Comparison of ENCODE assay signal across 14 cellular contexts in the genomic region with DNA sequence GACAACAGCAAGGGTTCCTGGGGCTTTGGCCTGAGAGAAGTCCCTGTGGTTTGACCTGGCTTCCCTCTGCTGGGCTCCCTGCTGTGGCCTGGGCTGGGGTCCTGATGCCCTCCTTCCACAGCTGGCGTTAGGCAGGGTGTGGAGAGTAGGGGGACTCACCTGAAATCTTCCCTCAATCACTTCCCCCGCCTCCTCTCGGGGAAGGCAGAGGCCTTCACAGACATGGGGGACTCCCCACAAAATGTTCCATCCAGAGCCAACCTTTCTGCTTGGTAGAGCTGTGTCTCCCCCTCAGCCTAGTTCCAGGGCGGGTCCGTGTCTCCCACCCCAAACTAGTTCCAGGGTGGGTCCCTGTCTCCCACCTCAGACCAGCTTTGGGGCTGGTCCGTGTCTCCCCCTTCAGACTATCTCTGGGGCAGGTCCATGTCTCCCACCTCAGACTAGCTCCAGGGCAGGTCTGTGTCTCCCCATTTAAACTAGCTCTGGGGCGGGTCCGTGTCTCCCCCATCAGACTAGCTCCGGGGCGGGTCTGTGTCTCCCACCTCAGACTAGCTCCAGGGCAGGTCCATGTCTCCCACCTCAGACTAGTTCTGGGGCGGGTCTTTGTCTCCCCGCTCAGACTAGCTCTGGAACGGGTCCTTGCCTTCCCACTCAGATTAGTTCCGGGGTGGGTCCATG. TPM values are rescaled to one million over a fixed set of nuclear protein-coding genes. Genes with fewer than 3 reads are reported as not detected.
A peak's percentile ranks its signal among the peaks of the same experiment; 100 is the strongest.
DNase-seq lines count a peak whose midpoint lies in the region; ATAC-seq, FAIRE-seq and TF ChIP-seq lines count a peak whose summit lies in the region.
"Had no signal": no experiment of that assay in that cellular context is flagged by ENCODE, and none has a peak within 500 bp of the region (broad histone marks: within the 10 kb centered on the region; RNA-seq: fewer than 3 reads in every experiment).

No MANE protein-coding gene starts in this region.

- RAD21 ChIA-PET in GM12878 (lab: Charles Lee; ENCODE audit: unreplicated experiment), result interaction anchor here (0.9 to 3.5 kb wide), 9 partner anchors 11 to 123 kb away, joined by 3 to 14 read pairs (median 5); partner anchors contain the start of gene LAMTOR4

- peaks cover 37% of the 10 kb centered on the region for H3K4me1 ChIP-seq in GM12878 (ENCODE audit: control insufficient read depth, insufficient read depth, low read length)
- H3K4me1 ChIP-seq in mesendoderm (ENCODE audit: control insufficient read depth, low read depth, low read length), result no peaks in the 10 kb centered on the region

- H3K4me3 ChIP-seq in GM08714 (ENCODE audit: low read length) (peak overlapping the region; percentile 58; the same call in 1 of the 2 replicates), GM12878 (peak overlapping the region; percentile 63), mesendoderm (ENCODE audit: low read length) (no peak overlapping the region)

- no peaks in the 10 kb centered on the region for H4K20me1 ChIP-seq in GM12878 (ENCODE audit: control insufficient read depth, insufficient read depth)

- TSS peak; percentile 69 for BruUV-seq in GM12878 (replicated peaks; lab: Mats Ljungman, UMichigan)

- no peak for TF ChIP-seq POLR2A in GM12878 (IDR thresholded peaks at IDR 0.05; ENCODE audit: low read depth, low read length)

- peaks cover 5 to 7% of the 10 kb centered on the region in 2 experiments; a peak in 3 of 4 replicates for H3K36me3 ChIP-seq in GM12878 (ENCODE audit: control insufficient read depth in 2 of 2, insufficient read depth in 2 of 2, low read length in 1 of 2)
- no peaks in the 10 kb centered on the region for H3K36me3 ChIP-seq in mesendoderm (ENCODE audit: control insufficient read depth, insufficient read depth, low read length)

- no peak overlapping the region for H4K5ac ChIP-seq in mesendoderm (ENCODE audit: low read length)

- no peaks in the 10 kb centered on the region for H3K9me3 Mint-ChIP-seq in T-cell
- H3K9me3 Mint-ChIP-seq: CD14-positive monocyte had no signal

- no peaks in the 10 kb centered on the region for H3K27me3 ChIP-seq in GM12878 (replicated peaks in 1 of 2; ENCODE audit: control insufficient read depth in 2 of 2, insufficient read depth in 2 of 2, low read length in 1 of 2)
- no peaks in the 10 kb centered on the region for H3K27me3 ChIP-seq in mesendoderm (ENCODE audit: insufficient read depth, low read length, poor library complexity)

- H3K4me2 ChIP-seq in GM12878 (ENCODE audit: control insufficient read depth, insufficient read depth) (peak overlapping the region; percentile 88), mesendoderm (ENCODE audit: low read length) (no peak overlapping the region)

- no peak overlapping the region for H3K4ac ChIP-seq in mesendoderm (ENCODE audit: low read depth, low read length)

- ATAC-seq in T-cell (replicated peaks in 1 of 4) (no peak), GM12878 (no peak)
- ATAC-seq: sciatic nerve had no signal

- peak overlapping the region; percentile 87 for H3K9ac ChIP-seq in GM12878 (ENCODE audit: control insufficient read depth, insufficient read depth, low read length)
- no peak overlapping the region for H3K9ac ChIP-seq in mesendoderm (ENCODE audit: low read length)

- no peak overlapping the region for H2AK5ac ChIP-seq in mesendoderm (ENCODE audit: low read length)

- H3K79me1 ChIP-seq in mesendoderm (ENCODE audit: low read length), result no peaks in the 10 kb centered on the region

- FAIRE-seq in GM12878 (lab: Jason Lieb, UNC), result no peak
- FAIRE-seq in D721Med (lab: Jason Lieb, UNC), result no peak

- POLR2A ChIA-PET in T-cell (lab: Charles Lee), result interaction anchor here in 1 of 2 donors (0.8 kb wide), 1 partner anchor 384 kb away, joined by 3 read pairs; no protein-coding TSS in a partner anchor
- POLR2A ChIA-PET in GM12878 (lab: Charles Lee), result interaction anchor here (0.7 to 4.6 kb wide), 10 partner anchors 11 to 364 kb away, joined by 3 to 25 read pairs (median 4); partner anchors contain the start of genes FBXO24 and LRCH4

- in situ Hi-C loops in GM12878 (cut with MboI), result no loop called here

- H3K4me1 Mint-ChIP-seq in T-cell, result peaks cover 68 to 77% (median 75%) of the 10 kb centered on the region in 3 donors

- peaks cover 27% of the 10 kb centered on the region for H3K36me3 Mint-ChIP-seq in T-cell

- no peak overlapping the region for H3K23ac ChIP-seq in mesendoderm (ENCODE audit: low read length)

- SMC1A ChIA-PET in GM12878 (lab: Charles Lee; ENCODE audit: uncharacterized antibody, unreplicated experiment), result interaction anchor here (0.7 to 2.3 kb wide), 9 partner anchors 11 to 186 kb away, joined by 3 to 10 read pairs (median 4); partner anchors contain the start of genes GAL3ST4 and LAMTOR4

- no peak overlapping the region for H3K18ac ChIP-seq in mesendoderm (ENCODE audit: low read length)

- H3K27me3 Mint-ChIP-seq in T-cell, result no peaks in the 10 kb centered on the region

- WGBS in GM12878 (ENCODE audit: insufficient coverage, insufficient replicate concordance, low lambda C conversion rate, missing lambda C conversion rate), result 57% methylated on average over 14 of the region's 14 CpGs
- WGBS in mesendoderm (ENCODE audit: extremely low coverage, insufficient coverage, low lambda C conversion rate), result no CpG with 5 or more reads among the region's 14 CpGs

- DNase-seq in T-cell (peak in 10 of 34 experiments; percentile 18 to 52 (median 28)), GM12878 (ENCODE audit: low read depth, low spot score) (no peak), mesendoderm (no peak), D721Med (ENCODE audit: insufficient read length, low spot score) (no peak), kidney glomerular epithelial cell (lab: John Stamatoyannopoulos, UW) (no peak), NCI-H524 (lab: John Stamatoyannopoulos, UW) (no peak)
- DNase-seq in stimulated activated CD4-positive, alpha-beta T cell treated with anti-CD3 and anti-CD28 coated beads, Interleukin-2, amount 100 ng/mL, for 4 hours (ENCODE audit: low read depth), result peak; percentile 25
- DNase-seq: hippocampal formation, midbrain, NCI-H1417 treated with DMSO at 0.1 percent for 48 hours, T1000 had no signal

- no peaks in the 10 kb centered on the region for H3K9me3 ChIP-seq in GM12878 (replicated peaks; ENCODE audit: control insufficient read depth, insufficient read depth, low read length)

- no peak overlapping the region for H2AFZ ChIP-seq in GM12878 (ENCODE audit: control insufficient read depth, low read depth, low read length)

- no peak overlapping the region for H2BK120ac ChIP-seq in mesendoderm (ENCODE audit: low read depth, low read length)

- TF ChIP-seq RAD21 in GM12878 (IDR thresholded peaks at IDR 0.05; ENCODE audit: insufficient read depth, low read depth, low read length), result no peak

- H2BK5ac ChIP-seq in mesendoderm (ENCODE audit: low read length), result no peak overlapping the region

- TF ChIP-seq EP300 in GM12878 (IDR thresholded peaks at IDR 0.05; ENCODE audit: borderline replicate concordance in 1 of 2, control insufficient read depth in 1 of 2, low read depth in 2 of 2, low read length in 2 of 2), result no peak

- TF ChIP-seq CTCF in GM12878 (IDR thresholded peaks at IDR 0.05 in 2 of 3, conservative IDR thresholded peaks at IDR 0.05 in 1 of 3; ENCODE audit: control insufficient read depth in 2 of 3, extremely low read depth in 1 of 3, insufficient read depth in 1 of 3, low read depth in 3 of 3, low read length in 3 of 3), result no peak
- no peak for TF ChIP-seq CTCF in D721Med (IDR thresholded peaks at IDR 0.05; ENCODE audit: insufficient read depth, missing control alignments)

- peak overlapping the region; percentile 99 for H3K27ac ChIP-seq in GM12878 (ENCODE audit: control insufficient read depth, insufficient read depth)
- H3K27ac ChIP-seq in mesendoderm (ENCODE audit: low read depth, low read length), result no peak overlapping the region

- CTCF ChIA-PET in T-cell (lab: Charles Lee), result interaction anchor here (0.6 kb wide), 2 partner anchors 11 to 65 kb away, joined by 3 read pairs; no protein-coding TSS in a partner anchor
- CTCF ChIA-PET in GM12878 (lab: Yijun Ruan, JAX), result interaction anchor here (0.7 to 8.2 kb wide), 9 partner anchors 8 to 186 kb away, joined by 3 to 107 read pairs (median 3); partner anchors contain the start of gene GAL3ST4

- intact Hi-C loops in GM12878 (cut with micrococcal nuclease; ENCODE audit: unreplicated experiment), result no loop called here

- no peak overlapping the region for H3K56ac ChIP-seq in mesendoderm (ENCODE audit: low read length)

- H3K79me2 ChIP-seq in GM12878 (ENCODE audit: control insufficient read depth, insufficient read depth, low read length) (peaks cover 54% of the 10 kb centered on the region), mesendoderm (ENCODE audit: control insufficient read depth, insufficient read depth, low read length) (no peaks in the 10 kb centered on the region)

- H4K8ac ChIP-seq in mesendoderm (ENCODE audit: low read depth, low read length), result no peak overlapping the region

- peak overlapping the region; percentile 98 to 99 for H3K27ac Mint-ChIP-seq in T-cell

- H2BK15ac ChIP-seq in mesendoderm (replicated peaks; ENCODE audit: low read depth), result no peak overlapping the region

- peak overlapping the region; percentile 87 to 93 (median 92) for H3K4me3 Mint-ChIP-seq in T-cell

RNA-seq across cellular contexts. Expression of gene PVRIG, which starts 2.2 kb away (rescaled TPM):
- total RNA-seq in T-cell (10 to 100 TPM; 45.0 to 96.8 (median 78.0) TPM), GM12878 (2014; rRNA removed) (25.6 and 29.8 TPM in 2 replicates), GM12878 (2014; rRNA removed; fragmentation: Illumina TruSeq; extraction: Trizol) (5.2 and 7.7 TPM in 2 replicates), GM12878 (2021) (27.4 and 27.7 TPM in 2 replicates)
- 20.3 and 21.7 TPM in 2 replicates for total RNA-seq in GM12878 (2013; cell fraction: nucleolus; rRNA removed)
- 3.7 TPM for polyA plus RNA-seq in GM12878 (2011; ENCODE audit: low read depth)
- polyA plus RNA-seq in GM12878 (2011; rRNA removed) (3.1 and 8.4 TPM in 2 replicates), GM12878 (2014; fragmentation: Illumina TruSeq; extraction: Trizol) (0.38 and 3.9 TPM in 2 replicates), GM12878 (2014; fragmentation: Nextera tagmentation; extraction: Ambion mirVana) (1 to 10 TPM; 1.3 to 3.6 TPM), GM12878 (2014; rRNA removed) (39.4 and 41.4 TPM in 2 replicates), GM12878 (2016; fragmentation: Nextera tagmentation; extraction: Ambion mirVana) (10 to 100 TPM; 43.9 to 44.0 TPM)
- 14.7 and 23.1 TPM in 2 replicates for polyA plus RNA-seq in GM12878 (2011; cell fraction: cytosol; rRNA removed)
- polyA plus RNA-seq in GM12878 (2011; cell fraction: nucleus; rRNA removed), result 21.8 and 23.1 TPM in 2 replicates
- 13.9 and 14.6 TPM in 2 replicates for polyA plus RNA-seq in GM12878 (2012)
- polyA minus RNA-seq in GM12878 (2011; rRNA and poly(A)+ RNA removed), result 1.7 and 6.8 TPM in 2 replicates
- polyA minus RNA-seq in GM12878 (2011; cell fraction: cytosol; rRNA and poly(A)+ RNA removed), result 5.3 and 7.0 TPM in 2 replicates
- 10.0 and 16.9 TPM in 2 replicates for polyA minus RNA-seq in GM12878 (2011; cell fraction: nucleus; rRNA and poly(A)+ RNA removed)
- polyA plus RNA-seq in mesendoderm (2013, experiment 1 of 2), result not detected
- polyA plus RNA-seq in mesendoderm (2013, experiment 2 of 2), result not detected

RNA-seq across cellular contexts. Expression of gene STAG3, which starts 44.2 kb away (rescaled TPM):
- total RNA-seq in T-cell (1 to 10 TPM; 4.8 to 8.7 (median 7.3) TPM), GM12878 (2014; rRNA removed) (101 and 122 TPM in 2 replicates), GM12878 (2014; rRNA removed; fragmentation: Illumina TruSeq; extraction: Trizol) (123 and 133 TPM in 2 replicates), GM12878 (2021) (78.7 and 81.7 TPM in 2 replicates)
- total RNA-seq in GM12878 (2013; cell fraction: nucleolus; rRNA removed), result 33.8 and 37.8 TPM in 2 replicates
- polyA plus RNA-seq in GM12878 (2011; ENCODE audit: low read depth), result 221 TPM
- polyA plus RNA-seq in GM12878 (2011; rRNA removed) (73.0 and 90.4 TPM in 2 replicates), GM12878 (2014; fragmentation: Illumina TruSeq; extraction: Trizol) (178 and 192 TPM in 2 replicates), GM12878 (2014; fragmentation: Nextera tagmentation; extraction: Ambion mirVana) (100 to 1,000 TPM; 281 to 306 TPM), GM12878 (2014; rRNA removed) (112 and 153 TPM in 2 replicates), GM12878 (2016; fragmentation: Nextera tagmentation; extraction: Ambion mirVana) (100 to 1,000 TPM; 112 to 116 TPM)
- polyA plus RNA-seq in GM12878 (2011; cell fraction: cytosol; rRNA removed), result 47.6 and 55.0 TPM in 2 replicates
- 22.6 and 31.0 TPM in 2 replicates for polyA plus RNA-seq in GM12878 (2011; cell fraction: nucleus; rRNA removed)
- 158 and 173 TPM in 2 replicates for polyA plus RNA-seq in GM12878 (2012)
- polyA minus RNA-seq in GM12878 (2011; rRNA and poly(A)+ RNA removed), result 14.5 and 19.5 TPM in 2 replicates
- 5.3 and 6.7 TPM in 2 replicates for polyA minus RNA-seq in GM12878 (2011; cell fraction: cytosol; rRNA and poly(A)+ RNA removed)
- polyA minus RNA-seq in GM12878 (2011; cell fraction: nucleus; rRNA and poly(A)+ RNA removed), result 12.2 and 15.6 TPM in 2 replicates
- polyA plus RNA-seq in mesendoderm (2013, experiment 1 of 2), result 1.1 TPM
- 0.67 TPM for polyA plus RNA-seq in mesendoderm (2013, experiment 2 of 2)

RNA-seq across cellular contexts. Expression of gene GPC2, which starts 44.7 kb away (rescaled TPM):
- total RNA-seq in T-cell, result 10 to 100 TPM; 12.4 to 37.0 (median 26.3) TPM
- total RNA-seq in GM12878 (2013; cell fraction: nucleolus; rRNA removed), result 4.9 and 6.6 TPM in 2 replicates
- total RNA-seq in GM12878 (2014; rRNA removed), result 3.0 and 3.9 TPM in 2 replicates
- 0.85 and 0.92 TPM in 2 replicates for total RNA-seq in GM12878 (2014; rRNA removed; fragmentation: Illumina TruSeq; extraction: Trizol)
- 3.9 and 5.1 TPM in 2 replicates for total RNA-seq in GM12878 (2021)
- polyA plus RNA-seq in GM12878 (2011; ENCODE audit: low read depth), result 1.6 TPM
- polyA plus RNA-seq in GM12878 (2011; rRNA removed), result 0.45 and 0.65 TPM in 2 replicates
- polyA plus RNA-seq in GM12878 (2011; cell fraction: cytosol; rRNA removed), result 1.0 and 1.7 TPM in 2 replicates
- 4.8 and 5.6 TPM in 2 replicates for polyA plus RNA-seq in GM12878 (2011; cell fraction: nucleus; rRNA removed)
- 1.3 and 1.4 TPM in 2 replicates for polyA plus RNA-seq in GM12878 (2012)
- polyA plus RNA-seq in GM12878 (2014; fragmentation: Illumina TruSeq; extraction: Trizol), result 0.24 and 0.98 TPM in 2 replicates
- under 1 TPM; 0.19 to 0.24 TPM for polyA plus RNA-seq in GM12878 (2014; fragmentation: Nextera tagmentation; extraction: Ambion mirVana)
- polyA plus RNA-seq in GM12878 (2014; rRNA removed), result 4.3 and 6.3 TPM in 2 replicates
- under 1 TPM; 0.48 to 0.68 TPM for polyA plus RNA-seq in GM12878 (2016; fragmentation: Nextera tagmentation; extraction: Ambion mirVana)
- polyA minus RNA-seq in GM12878 (2011; rRNA and poly(A)+ RNA removed), result 0.22 and 1.0 TPM in 2 replicates
- polyA minus RNA-seq in GM12878 (2011; cell fraction: cytosol; rRNA and poly(A)+ RNA removed), result 0.83 and 1.7 TPM in 2 replicates
- 2.4 and 3.5 TPM in 2 replicates for polyA minus RNA-seq in GM12878 (2011; cell fraction: nucleus; rRNA and poly(A)+ RNA removed)
- polyA plus RNA-seq in mesendoderm (2013, experiment 1 of 2), result 8.8 TPM
- polyA plus RNA-seq in mesendoderm (2013, experiment 2 of 2), result 8.9 TPM
- polyA plus RNA-seq: CD14-positive monocyte had no signal

RNA-seq across cellular contexts. Expression of gene GAL3ST4, which starts 53.5 kb away (rescaled TPM):
- 10 to 100 TPM; 10.5 to 29.7 (median 18.0) TPM for total RNA-seq in T-cell
- 1.4 and 2.9 TPM in 2 replicates for total RNA-seq in GM12878 (2013; cell fraction: nucleolus; rRNA removed)
- total RNA-seq in GM12878 (2014; rRNA removed), result 0.98 and 1.1 TPM in 2 replicates
- 0.83 and 1.1 TPM in 2 replicates for total RNA-seq in GM12878 (2014; rRNA removed; fragmentation: Illumina TruSeq; extraction: Trizol)
- 1.3 and 2.0 TPM in 2 replicates for total RNA-seq in GM12878 (2021)
- polyA plus RNA-seq in GM12878 (2011; ENCODE audit: low read depth), result 1.2 TPM
- 0.66 and 1.2 TPM in 2 replicates for polyA plus RNA-seq in GM12878 (2011; rRNA removed)
- polyA plus RNA-seq in GM12878 (2011; cell fraction: cytosol; rRNA removed), result 1.6 and 2.1 TPM in 2 replicates
- 2.6 and 2.7 TPM in 2 replicates for polyA plus RNA-seq in GM12878 (2011; cell fraction: nucleus; rRNA removed)
- 2.2 and 2.5 TPM in 2 replicates for polyA plus RNA-seq in GM12878 (2012)
- polyA plus RNA-seq in GM12878 (2014; fragmentation: Illumina TruSeq; extraction: Trizol), result 1.6 and 2.3 TPM in 2 replicates
- under 1 TPM; 0.29 to 0.55 TPM for polyA plus RNA-seq in GM12878 (2014; fragmentation: Nextera tagmentation; extraction: Ambion mirVana)
- polyA plus RNA-seq in GM12878 (2014; rRNA removed), result 2.8 TPM in 2 replicates
- polyA plus RNA-seq in GM12878 (2016; fragmentation: Nextera tagmentation; extraction: Ambion mirVana), result 1 to 10 TPM; 4.9 to 6.1 TPM
- polyA minus RNA-seq in GM12878 (2011; rRNA and poly(A)+ RNA removed), result 0.88 and 1.3 TPM in 2 replicates
- 0.73 and 1.5 TPM in 2 replicates for polyA minus RNA-seq in GM12878 (2011; cell fraction: cytosol; rRNA and poly(A)+ RNA removed)
- 0.36 and 0.67 TPM in 2 replicates for polyA minus RNA-seq in GM12878 (2011; cell fraction: nucleus; rRNA and poly(A)+ RNA removed)
- polyA plus RNA-seq in mesendoderm (2013, experiment 1 of 2), result 2.2 TPM
- polyA plus RNA-seq in mesendoderm (2013, experiment 2 of 2), result 2.2 TPM
- polyA plus RNA-seq: CD14-positive monocyte had no signal
